ENCODE assay signal across 7 cellular contexts in genomic region chr7:45838852-45839251, GRCh38. TPM values are rescaled to one million over a fixed set of nuclear protein-coding genes. Genes with fewer than 3 reads are reported as not detected.
"Had no signal": no experiment of that assay in that cellular context is flagged by ENCODE, and none has a peak within 500 bp of the region (broad histone marks: within the 10 kb centered on the region; RNA-seq: fewer than 3 reads in every experiment).

No MANE protein-coding gene starts in this region.

RNA-seq across cellular contexts. Expression of gene CCDC201, which starts 34.0 kb away (rescaled TPM):
- total RNA-seq: GM23248, GM23338, H1, H7, H9, HFFc6 had no signal
- polyA plus RNA-seq: GM23248, GM23338, H1 had no signal

RNA-seq across cellular contexts. Expression of gene IGFBP1, which starts 49.4 kb away (rescaled TPM):
- total RNA-seq: GM23338, H1, H4, H7, H9, HFFc6 had no signal
- polyA plus RNA-seq: GM23338, H1 had no signal
